9 cellular contexts compared by ENCODE assay signal in the genomic region with DNA sequence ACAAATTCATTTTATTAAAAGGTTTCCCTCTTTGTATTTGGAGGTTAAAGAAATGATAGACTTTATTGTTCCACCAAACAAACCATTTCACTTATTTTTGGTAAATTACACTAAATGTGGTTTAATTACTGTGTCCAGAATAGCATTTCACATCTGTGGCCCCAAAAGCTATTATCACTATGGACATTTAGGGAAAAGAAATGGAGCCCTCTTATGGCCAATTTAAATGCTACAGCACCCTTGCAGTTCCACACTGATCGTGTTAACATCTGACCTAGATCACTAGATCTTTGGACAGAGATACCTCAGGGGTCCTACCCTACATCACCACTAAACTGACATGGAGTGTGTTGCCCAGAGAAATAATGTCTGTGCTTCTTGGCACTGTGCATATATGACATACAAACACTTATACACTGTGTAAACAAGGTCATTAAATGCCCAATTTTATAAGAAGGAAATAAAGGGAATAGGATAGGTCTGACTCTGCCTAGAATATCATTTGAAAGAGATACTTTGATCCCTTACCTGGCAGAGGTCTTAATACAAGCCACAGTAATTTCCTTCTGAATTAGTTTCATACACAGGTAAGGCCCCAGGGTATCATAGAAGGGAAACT.
DNase-seq lines count a peak whose midpoint lies in the region; ATAC-seq and TF ChIP-seq lines count a peak whose summit lies in the region.
"Had no signal": no experiment of that assay in that cellular context is flagged by ENCODE, and none has a peak within 500 bp of the region (broad histone marks: within the 10 kb centered on the region; RNA-seq: fewer than 3 reads in every experiment).

No MANE protein-coding gene starts in this region.

- no peak for TF ChIP-seq POLR2A in GM18505 (IDR thresholded peaks at IDR 0.05; ENCODE audit: borderline replicate concordance, extremely low read depth, insufficient read depth, insufficient read length)

- no peak overlapping the region for H3K4me3 Mint-ChIP-seq in activated CD4-positive, alpha-beta T cell treated with anti-CD3 and anti-CD28 coated beads, Interleukin-2, amount 10 ng/mL, durations not matched to agents 7 days and 5 days
- H3K4me3 Mint-ChIP-seq: activated B cell treated with CpG ODN at 0.5 μM for 24 hours had no signal

- peaks cover 8% of the 10 kb centered on the region for H3K4me1 Mint-ChIP-seq in activated CD4-positive, alpha-beta T cell treated with anti-CD3 and anti-CD28 coated beads, Interleukin-2, amount 10 ng/mL, durations not matched to agents 7 days and 5 days
- H3K4me1 Mint-ChIP-seq: activated B cell treated with CpG ODN at 0.5 μM for 24 hours had no signal

- DNase-seq in NCI-H1417 (lab: John Stamatoyannopoulos, UW) (peak; percentile 28 to 79 (median 64)), NCI-H1417 treated with DMSO at 0.1 percent for 48 hours (lab: John Stamatoyannopoulos, UW) (no peak), HPDE6-E6E7 (ENCODE audit: extremely low spot score) (peak; percentile 37), RPMI8226 (peak; percentile 24), pons (ENCODE audit: low spot score) (peak; percentile 64)
- no peak for DNase-seq in activated CD4-positive, alpha-beta T cell treated with anti-CD3 and anti-CD28 coated beads, Interleukin-2, amount 10 ng/mL, durations not matched to agents 7 days and 5 days
- DNase-seq: activated B cell treated with CpG ODN at 0.5 μM for 24 hours had no signal

- POLR2A ChIA-PET in activated CD4-positive, alpha-beta T cell treated with anti-CD3 and anti-CD28 coated beads, Interleukin-2, amount 10 ng/mL, durations not matched to agents 7 days and 5 days (lab: Charles Lee) = no interaction called here

- peak; percentile 51 for ATAC-seq in esophagus mucosa
- ATAC-seq in GM18505 (IDR thresholded peaks at IDR 0.05; ENCODE audit: unreplicated experiment) = no peak

- H3K36me3 Mint-ChIP-seq in activated CD4-positive, alpha-beta T cell treated with anti-CD3 and anti-CD28 coated beads, Interleukin-2, amount 10 ng/mL, durations not matched to agents 7 days and 5 days (ENCODE audit: low read depth) = no peaks in the 10 kb centered on the region

- no peaks in the 10 kb centered on the region for H3K9me3 Mint-ChIP-seq in activated CD4-positive, alpha-beta T cell treated with anti-CD3 and anti-CD28 coated beads, Interleukin-2, amount 10 ng/mL, durations not matched to agents 7 days and 5 days
- H3K9me3 Mint-ChIP-seq: activated B cell treated with CpG ODN at 0.5 μM for 24 hours had no signal

- no peak overlapping the region for H3K27ac Mint-ChIP-seq in activated CD4-positive, alpha-beta T cell treated with anti-CD3 and anti-CD28 coated beads, Interleukin-2, amount 10 ng/mL, durations not matched to agents 7 days and 5 days
- H3K27ac Mint-ChIP-seq: activated B cell treated with CpG ODN at 0.5 μM for 24 hours had no signal

- CTCF ChIA-PET in activated CD4-positive, alpha-beta T cell treated with anti-CD3 and anti-CD28 coated beads, Interleukin-2, amount 10 ng/mL, durations not matched to agents 7 days and 5 days (lab: Charles Lee) = interaction anchor here (0.7 kb wide), 1 partner anchor 9 kb away, joined by 3 read pairs; no protein-coding TSS in a partner anchor

- H3K27me3 Mint-ChIP-seq in activated CD4-positive, alpha-beta T cell treated with anti-CD3 and anti-CD28 coated beads, Interleukin-2, amount 10 ng/mL, durations not matched to agents 7 days and 5 days = peaks cover 5% of the 10 kb centered on the region

Comparison
In these comparisons a context has a peak if more than half of its experiments do, and no peak if none do; other contexts are left out.
1. DNase-seq: peak in NCI-H1417 (3 of 3), HPDE6-E6E7 (single experiment), RPMI8226 (single experiment) and pons (single experiment); none in NCI-H1417 treated with DMSO at 0.1 percent for 48 hours (single experiment) and activated CD4-positive, alpha-beta T cell treated with anti-CD3 and anti-CD28 coated beads, Interleukin-2, amount 10 ng/mL, durations not matched to agents 7 days and 5 days (single experiment).